ENCODE assay signal across 8 cellular contexts in the genomic region with DNA sequence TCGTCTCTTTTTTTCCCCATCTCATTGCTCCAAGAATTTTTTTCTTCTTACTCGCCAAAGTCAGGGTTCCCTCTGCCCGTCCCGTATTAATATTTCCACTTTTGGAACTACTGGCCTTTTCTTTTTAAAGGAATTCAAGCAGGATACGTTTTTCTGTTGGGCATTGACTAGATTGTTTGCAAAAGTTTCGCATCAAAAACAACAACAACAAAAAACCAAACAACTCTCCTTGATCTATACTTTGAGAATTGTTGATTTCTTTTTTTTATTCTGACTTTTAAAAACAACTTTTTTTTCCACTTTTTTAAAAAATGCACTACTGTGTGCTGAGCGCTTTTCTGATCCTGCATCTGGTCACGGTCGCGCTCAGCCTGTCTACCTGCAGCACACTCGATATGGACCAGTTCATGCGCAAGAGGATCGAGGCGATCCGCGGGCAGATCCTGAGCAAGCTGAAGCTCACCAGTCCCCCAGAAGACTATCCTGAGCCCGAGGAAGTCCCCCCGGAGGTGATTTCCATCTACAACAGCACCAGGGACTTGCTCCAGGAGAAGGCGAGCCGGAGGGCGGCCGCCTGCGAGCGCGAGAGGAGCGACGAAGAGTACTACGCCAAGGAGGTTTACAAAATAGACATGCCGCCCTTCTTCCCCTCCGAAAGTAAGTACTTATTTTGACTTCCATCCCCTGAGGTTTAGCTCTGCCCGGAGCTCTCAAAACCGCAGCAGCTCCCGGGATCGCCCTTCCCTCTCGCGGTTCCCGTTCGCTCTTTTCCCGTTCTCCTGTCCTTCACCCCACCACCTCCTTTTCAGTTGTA. TPM values are rescaled to one million over a fixed set of nuclear protein-coding genes. Genes with fewer than 3 reads are reported as not detected.
DNase-seq lines count a peak whose midpoint lies in the region; ATAC-seq and TF ChIP-seq lines count a peak whose summit lies in the region.

No MANE protein-coding gene starts in this region.

- no peaks in the 10 kb centered on the region for H3K9me3 Mint-ChIP-seq in naive thymus-derived CD4-positive, alpha-beta T cell

- POLR2A ChIA-PET in naive thymus-derived CD4-positive, alpha-beta T cell (lab: Charles Lee): no interaction called here

- DNase-seq in NCI-H2029 (lab: John Stamatoyannopoulos, UW) (peak; percentile 35), NCI-H2029 treated with DMSO at 0.1 percent for 48 hours (lab: John Stamatoyannopoulos, UW) (no peak), NT2/D1 (ENCODE audit: low read depth, low spot score) (no peak), epithelial cell of proximal tubule (ENCODE audit: low read depth) (no peak), dedifferentiated amniotic fluid mesenchymal stem cell (ENCODE audit: extremely low spot score) (no peak), DMS79 treated with DMSO at 0.1 percent for 48 hours (lab: John Stamatoyannopoulos, UW) (no peak)
- DNase-seq in naive thymus-derived CD4-positive, alpha-beta T cell: peak in 1 of 9 donors; percentile 4
- no peak for DNase-seq in effector CD8-positive, alpha-beta T cell (lab: John Stamatoyannopoulos, UW)

- peaks cover 52% of the 10 kb centered on the region for H3K27me3 ChIP-seq in NT2/D1 (ENCODE audit: insufficient read depth, insufficient read length)
- peaks cover 0 to 3% of the 10 kb centered on the region in 2 donors for H3K27me3 ChIP-seq in naive thymus-derived CD4-positive, alpha-beta T cell (ENCODE audit: control insufficient read depth in 2 of 2, insufficient read depth in 2 of 2, low read length in 2 of 2)

- peak overlapping the region in 5 of 9 donors; percentile 9 to 74 (median 71) for H3K27ac Mint-ChIP-seq in naive thymus-derived CD4-positive, alpha-beta T cell

- peak overlapping the region in 2 of 10 donors; percentile 86 to 87 for H3K4me3 Mint-ChIP-seq in naive thymus-derived CD4-positive, alpha-beta T cell

- H3K36me3 Mint-ChIP-seq in naive thymus-derived CD4-positive, alpha-beta T cell: peaks cover 0 to 21% (median 7%) of the 10 kb centered on the region in 5 donors

- intact Hi-C loops in naive thymus-derived CD4-positive, alpha-beta T cell (cut with micrococcal nuclease): loop anchor here in 1 of 2 donors (2.0 to 10.0 kb wide), 2 partner anchors 62 to 828 kb away; partner anchors contain the start of genes LYPLAL1 and RRP15

- no peaks in the 10 kb centered on the region for H3K4me1 ChIP-seq in NT2/D1 (ENCODE audit: insufficient read depth, insufficient read length)
- peaks cover 4 to 26% of the 10 kb centered on the region in 2 donors for H3K4me1 ChIP-seq in naive thymus-derived CD4-positive, alpha-beta T cell (ENCODE audit: control insufficient read depth in 2 of 2, insufficient read depth in 2 of 2, low read length in 2 of 2)

- ATAC-seq in naive thymus-derived CD4-positive, alpha-beta T cell: no peak

- H3K27ac ChIP-seq in naive thymus-derived CD4-positive, alpha-beta T cell (ENCODE audit: low read depth, low read length): no peak overlapping the region

- H3K27me3 Mint-ChIP-seq in naive thymus-derived CD4-positive, alpha-beta T cell: peaks cover 21 to 41% (median 27%) of the 10 kb centered on the region in 5 donors

- CTCF ChIA-PET in naive thymus-derived CD4-positive, alpha-beta T cell (lab: Charles Lee): no interaction called here

- no peaks in the 10 kb centered on the region for H3K9me3 ChIP-seq in NT2/D1 (ENCODE audit: insufficient read depth, low read length)
- H3K9me3 ChIP-seq in naive thymus-derived CD4-positive, alpha-beta T cell (ENCODE audit: control insufficient read depth in 2 of 3, low read length in 3 of 3): no peaks in the 10 kb centered on the region

- H3K4me3 ChIP-seq in NT2/D1 (ENCODE audit: insufficient read length, low read depth): peak overlapping the region; percentile 67
- H3K4me3 ChIP-seq in epithelial cell of proximal tubule (ENCODE audit: low read depth, low read length): peak overlapping the region; percentile 79
- peak overlapping the region; percentile 63 for H3K4me3 ChIP-seq in naive thymus-derived CD4-positive, alpha-beta T cell (ENCODE audit: low read length)

- TF ChIP-seq CTCF in epithelial cell of proximal tubule (conservative IDR thresholded peaks at IDR 0.05; ENCODE audit: low read depth, low read length): no peak

- H3K36me3 ChIP-seq in NT2/D1 (ENCODE audit: insufficient read depth, insufficient read length, low read length): no peaks in the 10 kb centered on the region
- H3K36me3 ChIP-seq in naive thymus-derived CD4-positive, alpha-beta T cell (ENCODE audit: control insufficient read depth in 2 of 3, insufficient read depth in 3 of 3, low read length in 3 of 3): no peaks in the 10 kb centered on the region

- H3K9ac ChIP-seq in NT2/D1 (ENCODE audit: insufficient read length, low read depth): peak overlapping the region; percentile 76

- peaks cover 18 to 38% (median 33%) of the 10 kb centered on the region in 7 donors for H3K4me1 Mint-ChIP-seq in naive thymus-derived CD4-positive, alpha-beta T cell

RNA-seq across cellular contexts. Expression of gene TGFB2, which starts 1.5 kb away (rescaled TPM):
- total RNA-seq in epithelial cell of proximal tubule: 33.7 and 35.7 TPM in 2 replicates
- not detected for total RNA-seq in naive thymus-derived CD4-positive, alpha-beta T cell
- not detected for polyA plus RNA-seq in naive thymus-derived CD4-positive, alpha-beta T cell

Comparison
In these comparisons a context has a peak if more than half of its experiments do, and no peak if none do; other contexts are left out.
1. RNA of gene TGFB2, which starts 1.5 kb away (total RNA-seq): 33.7 to 35.7 TPM in epithelial cell of proximal tubule; not detected in naive thymus-derived CD4-positive, alpha-beta T cell; every median in the first group is over 10 times any median in the second.
2. Peak in every context shown above with its lines, with median percentiles within 50 percentile points of each other: H3K4me3 ChIP-seq.